11 cellular contexts compared by ENCODE assay signal in genomic region chr5:94702729-94703128, GRCh38.
DNase-seq lines count a peak whose midpoint lies in the region; ATAC-seq, FAIRE-seq and TF ChIP-seq lines count a peak whose summit lies in the region.
"Had no signal": no experiment of that assay in that cellular context is flagged by ENCODE, and none has a peak within 500 bp of the region (broad histone marks: within the 10 kb centered on the region; RNA-seq: fewer than 3 reads in every experiment).

No MANE protein-coding gene starts in this region.

- no peaks in the 10 kb centered on the region for H3K79me2 ChIP-seq in MM.1S (ENCODE audit: low read length)
- no peaks in the 10 kb centered on the region for H3K79me2 ChIP-seq in Karpas-422 (ENCODE audit: low read length)

- H3K4me1 ChIP-seq in MM.1S (ENCODE audit: low read length), result peaks cover 56% of the 10 kb centered on the region
- H3K4me1 ChIP-seq in Karpas-422 (ENCODE audit: low read length), result peaks cover 4% of the 10 kb centered on the region; the same call in 1 of the 2 replicates
- H3K4me1 ChIP-seq in breast epithelium, result no peaks in the 10 kb centered on the region
- H3K4me1 ChIP-seq: esophagus muscularis mucosa had no signal

- H3K9me3 ChIP-seq in MM.1S (replicated peaks; ENCODE audit: insufficient read depth, low read length), result no peaks in the 10 kb centered on the region
- H3K9me3 ChIP-seq in Karpas-422 (ENCODE audit: low read length), result no peaks in the 10 kb centered on the region
- H3K9me3 ChIP-seq in breast epithelium, result no peaks in the 10 kb centered on the region
- H3K9me3 ChIP-seq: esophagus muscularis mucosa had no signal

- H3K27ac ChIP-seq in MM.1S (ENCODE audit: low read length) (peak overlapping the region; percentile 81), Karpas-422 (ENCODE audit: low read length) (no peak overlapping the region), breast epithelium (no peak overlapping the region)
- H3K27ac ChIP-seq: esophagus muscularis mucosa had no signal

- no peak for TF ChIP-seq CTCF in MM.1S (IDR thresholded peaks at IDR 0.05; ENCODE audit: low read length)
- TF ChIP-seq CTCF in breast epithelium (IDR thresholded peaks at IDR 0.05), result no peak

- H3K4me2 ChIP-seq in MM.1S (ENCODE audit: low read depth, low read length) (peak overlapping the region; percentile 67; the same call in 1 of the 2 replicates), Karpas-422 (ENCODE audit: low read depth, low read length, poor library complexity, severe bottlenecking) (no peak overlapping the region)

- H4K20me1 ChIP-seq in MM.1S (ENCODE audit: insufficient read depth, low read length) (no peaks in the 10 kb centered on the region), Karpas-422 (ENCODE audit: insufficient read depth, low read depth, low read length) (no peaks in the 10 kb centered on the region)

- H3K36me3 ChIP-seq in MM.1S (replicated peaks; ENCODE audit: insufficient read depth, low read length) (no peaks in the 10 kb centered on the region), Karpas-422 (ENCODE audit: insufficient read depth, low read length) (no peaks in the 10 kb centered on the region; the same call in 1 of the 2 replicates), breast epithelium (no peaks in the 10 kb centered on the region)

- intact Hi-C loops in breast epithelium (cut with DNase I; ENCODE audit: low total_unique reads), result no loop called here
- intact Hi-C loops in sciatic nerve (cut with DNase I), result no loop called here

- H2AFZ ChIP-seq in MM.1S (ENCODE audit: low read length) (no peak overlapping the region), Karpas-422 (ENCODE audit: low read length) (no peak overlapping the region)

- H3K27me3 ChIP-seq in MM.1S (replicated peaks; ENCODE audit: insufficient read depth, low read length), result no peaks in the 10 kb centered on the region
- no peaks in the 10 kb centered on the region for H3K27me3 ChIP-seq in Karpas-422 (ENCODE audit: low read length)
- no peaks in the 10 kb centered on the region for H3K27me3 ChIP-seq in breast epithelium
- H3K27me3 ChIP-seq: esophagus muscularis mucosa had no signal

- H3K4me3 ChIP-seq in MM.1S (ENCODE audit: low read length), result no peak overlapping the region
- H3K4me3 ChIP-seq in Karpas-422 (ENCODE audit: low read length), result no peak overlapping the region
- no peak overlapping the region for H3K4me3 ChIP-seq in breast epithelium
- H3K4me3 ChIP-seq: esophagus muscularis mucosa had no signal

- no peak for DNase-seq in GM18507 (ENCODE audit: extremely low spot score, insufficient read length, low read depth)
- DNase-seq in MM.1S, result peak; percentile 89
- DNase-seq in Karpas-422, result no peak
- DNase-seq in superior temporal gyrus (ENCODE audit: extremely low spot score), result no peak
- no peak for DNase-seq in breast epithelium (ENCODE audit: low spot score in 2 of 2)
- DNase-seq in sciatic nerve (ENCODE audit: low spot score), result no peak
- DNase-seq: CD4-positive, alpha-beta memory T cell; NCI-H2029 treated with DMSO at 0.1 percent for 48 hours had no signal

- H3K9ac ChIP-seq in MM.1S (ENCODE audit: low read length) (0 out of 2 replicates have a peak overlapping the region, but pooled peaks have one; percentile 7), Karpas-422 (ENCODE audit: low read length) (no peak overlapping the region)

- ATAC-seq in GM19467 (IDR thresholded peaks at IDR 0.05; ENCODE audit: unreplicated experiment) (peak; percentile 55), HG02970 (IDR thresholded peaks at IDR 0.05; ENCODE audit: low FRiP score, unreplicated experiment) (peak; percentile 69), sciatic nerve (no peak)

- peaks cover 33% of the 10 kb centered on the region for H3F3A ChIP-seq in MM.1S (ENCODE audit: insufficient read depth, low read length)

- TF ChIP-seq POLR2A in breast epithelium (IDR thresholded peaks at IDR 0.05), result no peak

- peak; percentile 56 for FAIRE-seq in GM18507 (lab: Jason Lieb, UNC)

- no peaks in the 10 kb centered on the region for H3K9me2 ChIP-seq in MM.1S (replicated peaks; ENCODE audit: insufficient read depth, low read length)
- H3K9me2 ChIP-seq in Karpas-422 (replicated peaks; ENCODE audit: insufficient read depth, low read length), result no peaks in the 10 kb centered on the region
